In genomic region chr1:19802269-19802668, GRCh38 we compare ENCODE assay signal across 27 cellular contexts. TPM values are rescaled to one million over a fixed set of nuclear protein-coding genes. Genes with fewer than 3 reads are reported as not detected.
"Had no signal": no experiment of that assay in that cellular context is flagged by ENCODE, and none has a peak within 500 bp of the region (broad histone marks: within the 10 kb centered on the region; RNA-seq: fewer than 3 reads in every experiment).

No MANE protein-coding gene starts in this region.

- H2AFZ ChIP-seq: hepatocyte had no signal

- DNase-seq: activated CD4-positive, alpha-beta T cell treated with anti-CD3 and anti-CD28 coated beads for 1 hour; activated CD4-positive, alpha-beta T cell treated with anti-CD3 and anti-CD28 coated beads, Interleukin-2, amount 50 U/mL, for 1 hour; activated CD8-positive, alpha-beta T cell treated with anti-CD3 and anti-CD28 coated beads, Interleukin-2, amount 10 ng/mL, durations not matched to agents 7 days and 5 days; activated naive CD4-positive, alpha-beta T cell treated with Interleukin-2 at 50 U/mL for 16 hours; activated naive CD8-positive, alpha-beta T cell treated with anti-CD3 and anti-CD28 coated beads for 36 hours; central memory CD4-positive, alpha-beta T cell; effector memory CD4-positive, alpha-beta T cell; foreskin melanocyte; kidney glomerular epithelial cell; left ventricle myocardium inferior; occipital lobe; small intestine; stimulated activated CD4-positive, alpha-beta T cell treated with anti-CD3 and anti-CD28 coated beads, Interleukin-2, amount 100 ng/mL, for 24 hours; stimulated activated naive CD8-positive, alpha-beta T cell treated with anti-CD3 and anti-CD28 coated beads, Interleukin-15, amount 100 ng/mL, for 72 hours; WERI-Rb-1 had no signal

- ATAC-seq: activated CD8-positive, alpha-beta T cell treated with anti-CD3 and anti-CD28 coated beads, Interleukin-2, amount 10 ng/mL, durations not matched to agents 7 days and 5 days; activated T-helper 17 cell treated with anti-CD3 and anti-CD28 coated beads, Interleukin-2, amount 50 U/mL, for 72 hours; esophagus mucosa; sciatic nerve; stimulated activated effector memory CD8-positive, alpha-beta T cell treated with anti-CD3 and anti-CD28 coated beads, Interleukin-12 subunit alpha, Interleukin-12 subunit beta, amount 100 ng/mL, for 72 hours; stimulated activated naive CD8-positive, alpha-beta T cell treated with anti-CD3 and anti-CD28 coated beads, Interleukin-15, amount 100 ng/mL, for 72 hours had no signal

- H3K36me3 ChIP-seq: left ventricle myocardium inferior, suprapubic skin, WERI-Rb-1 had no signal

- H3K27ac ChIP-seq: hepatocyte, left ventricle myocardium inferior, suprapubic skin, tibial nerve, WERI-Rb-1 had no signal

- H3K4me2 ChIP-seq: hepatocyte had no signal

- H3K27me3 ChIP-seq: hepatocyte, suprapubic skin, tibial nerve had no signal

- H3K9me3 Mint-ChIP-seq: activated naive CD8-positive, alpha-beta T cell treated with anti-CD3 and anti-CD28 coated beads for 36 hours; activated T-helper 17 cell treated with anti-CD3 and anti-CD28 coated beads, Interleukin-2, amount 50 U/mL, for 72 hours; stimulated activated effector memory CD8-positive, alpha-beta T cell treated with anti-CD3 and anti-CD28 coated beads, Interleukin-12 subunit alpha, Interleukin-12 subunit beta, amount 100 ng/mL, for 72 hours; stimulated activated naive CD8-positive, alpha-beta T cell treated with anti-CD3 and anti-CD28 coated beads, Interleukin-15, amount 100 ng/mL, for 72 hours had no signal

- H3K27me3 Mint-ChIP-seq: activated T-helper 17 cell treated with anti-CD3 and anti-CD28 coated beads, Interleukin-2, amount 50 U/mL, for 72 hours; stimulated activated naive CD8-positive, alpha-beta T cell treated with anti-CD3 and anti-CD28 coated beads, Interleukin-15, amount 100 ng/mL, for 72 hours had no signal

- H3K4me3 ChIP-seq: hepatocyte, left ventricle myocardium inferior, suprapubic skin, tibial nerve had no signal

- H3K4me3 Mint-ChIP-seq: activated CD8-positive, alpha-beta T cell treated with anti-CD3 and anti-CD28 coated beads, Interleukin-2, amount 10 ng/mL, durations not matched to agents 7 days and 5 days; stimulated activated effector memory CD8-positive, alpha-beta T cell treated with anti-CD3 and anti-CD28 coated beads, Interleukin-12 subunit alpha, Interleukin-12 subunit beta, amount 100 ng/mL, for 72 hours; stimulated activated naive CD8-positive, alpha-beta T cell treated with anti-CD3 and anti-CD28 coated beads, Interleukin-15, amount 100 ng/mL, for 72 hours had no signal

- H3K9me3 ChIP-seq: left ventricle myocardium inferior, suprapubic skin, tibial nerve had no signal

- H3K27ac Mint-ChIP-seq: activated CD8-positive, alpha-beta T cell treated with anti-CD3 and anti-CD28 coated beads, Interleukin-2, amount 10 ng/mL, durations not matched to agents 7 days and 5 days; activated naive CD8-positive, alpha-beta T cell treated with anti-CD3 and anti-CD28 coated beads for 36 hours; activated T-helper 17 cell treated with anti-CD3 and anti-CD28 coated beads, Interleukin-2, amount 50 U/mL, for 72 hours; stimulated activated effector memory CD8-positive, alpha-beta T cell treated with anti-CD3 and anti-CD28 coated beads, Interleukin-12 subunit alpha, Interleukin-12 subunit beta, amount 100 ng/mL, for 72 hours; stimulated activated naive CD8-positive, alpha-beta T cell treated with anti-CD3 and anti-CD28 coated beads, Interleukin-15, amount 100 ng/mL, for 72 hours had no signal

RNA-seq across cellular contexts. Expression of gene TMCO4, which starts 2.6 kb away (rescaled TPM):
- polyA plus RNA-seq: neural cell had no signal

RNA-seq across cellular contexts. Expression of gene RNF186, which starts 12.8 kb away (rescaled TPM):
- total RNA-seq: activated CD8-positive, alpha-beta T cell treated with anti-CD3 and anti-CD28 coated beads, Interleukin-2, amount 10 ng/mL, durations not matched to agents 7 days and 5 days; activated naive CD8-positive, alpha-beta T cell treated with anti-CD3 and anti-CD28 coated beads for 36 hours; activated T-helper 17 cell treated with anti-CD3 and anti-CD28 coated beads, Interleukin-2, amount 50 U/mL, for 72 hours; astrocyte; dermis microvascular lymphatic vessel endothelial cell; endothelial cell of umbilical vein; left ventricle myocardium inferior; lung microvascular endothelial cell; occipital lobe; sciatic nerve; tibial nerve had no signal
- polyA plus RNA-seq: endothelial cell of umbilical vein, neural cell had no signal
